ENCODE assay signal across 8 cellular contexts in the genomic region with DNA sequence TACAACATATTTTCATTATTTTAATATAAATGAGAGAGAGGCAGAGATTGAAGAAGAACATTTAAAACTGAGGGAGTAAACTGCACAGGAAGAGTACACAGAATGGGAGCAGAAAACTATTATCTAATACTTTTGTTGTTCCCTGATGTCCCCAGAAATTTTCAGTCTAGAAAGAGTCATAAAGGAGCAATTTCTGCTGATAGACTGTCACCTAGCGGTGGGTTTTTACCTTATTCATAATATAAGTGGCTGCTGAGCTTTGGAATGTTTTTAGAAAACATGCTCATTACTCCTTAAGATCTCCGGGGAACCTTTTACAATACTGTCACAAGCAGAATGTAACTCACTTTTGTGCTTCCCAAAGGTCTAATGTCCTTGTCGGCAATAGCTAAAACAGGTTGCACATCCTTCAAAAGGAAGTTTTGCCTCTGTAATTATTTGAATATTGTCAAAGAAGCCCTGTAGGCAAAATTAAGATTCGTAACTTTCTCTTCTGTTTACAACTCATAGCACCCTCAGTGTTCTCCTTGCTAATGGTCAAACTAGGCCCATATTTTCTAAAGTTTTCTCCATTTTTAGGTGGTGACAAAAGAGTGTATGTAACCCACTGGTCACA. TPM values are rescaled to one million over a fixed set of nuclear protein-coding genes. Genes with fewer than 3 reads are reported as not detected.
DNase-seq lines count a peak whose midpoint lies in the region; TF ChIP-seq lines count a peak whose summit lies in the region.

No MANE protein-coding gene starts in this region.

- DNase-seq in activated CD4-positive, alpha-beta T cell treated with anti-CD3 and anti-CD28 coated beads for 4 hours, result peak; percentile 9 to 29
- DNase-seq in activated CD4-positive, alpha-beta T cell treated with anti-CD3 and anti-CD28 coated beads, Interleukin-2, amount 50 U/mL, for 1 hour, result no peak
- peak; percentile 35 for DNase-seq in SK-N-DZ (ENCODE audit: low spot score)
- DNase-seq in fibroblast of peridontal ligament (ENCODE audit: extremely low read depth), result peak; percentile 74
- DNase-seq in renal cortical epithelial cell (ENCODE audit: low read depth), result peak; percentile 57
- DNase-seq in T-helper 9 cell, result no peak
- no peak for DNase-seq in activated CD8-positive, alpha-beta memory T cell treated with anti-CD3 and anti-CD28 coated beads, Interleukin-2, amount 50 U/mL, for 48 hours

- no peak overlapping the region for H3K4me2 ChIP-seq in Loucy (ENCODE audit: low read depth, low read length, poor library complexity, severe bottlenecking)

- H4K20me1 ChIP-seq in Loucy (ENCODE audit: insufficient read depth, low read length, poor library complexity, severe bottlenecking), result no peaks in the 10 kb centered on the region

- no peaks in the 10 kb centered on the region for H3K36me3 ChIP-seq in Loucy (ENCODE audit: insufficient read depth, low read length)

- no peaks in the 10 kb centered on the region for H3F3A ChIP-seq in Loucy (ENCODE audit: low read depth)

- no peak overlapping the region for H3K9ac ChIP-seq in Loucy (ENCODE audit: low read depth, low read length, poor library complexity, severe bottlenecking)

- H3K9me3 ChIP-seq in Loucy (ENCODE audit: insufficient read depth, low read depth, low read length), result no peaks in the 10 kb centered on the region

- peak overlapping the region; percentile 75 for H2AFZ ChIP-seq in Loucy (ENCODE audit: low read length)

- H3K9me2 ChIP-seq in Loucy (replicated peaks; ENCODE audit: low read depth, low read length), result no peaks in the 10 kb centered on the region

- peak; percentile 91 for TF ChIP-seq CTCF in Loucy (conservative IDR thresholded peaks at IDR 0.05; ENCODE audit: low read length)

- H3K4me1 ChIP-seq in Loucy (ENCODE audit: insufficient read depth, low read length, poor library complexity, severe bottlenecking), result peaks cover 24% of the 10 kb centered on the region

- no peaks in the 10 kb centered on the region for H3K79me2 ChIP-seq in Loucy (ENCODE audit: insufficient read depth, low read length)

- H3K4me3 ChIP-seq in Loucy (ENCODE audit: low read length, poor library complexity, severe bottlenecking), result no peak overlapping the region

- no peaks in the 10 kb centered on the region for H3K27me3 ChIP-seq in Loucy (ENCODE audit: insufficient read depth, low read length, poor library complexity, severe bottlenecking)

RNA-seq across cellular contexts. Expression of gene NPL, which starts 4.9 kb away (rescaled TPM):
- polyA plus RNA-seq in SK-N-DZ (2014; cell fraction: cytosol; rRNA removed), result 1.1 and 1.6 TPM in 2 replicates
- polyA plus RNA-seq in SK-N-DZ (2014; cell fraction: nucleus; rRNA removed), result 2.9 and 4.4 TPM in 2 replicates
- 0.35 and 1.5 TPM in 2 replicates for total RNA-seq in renal cortical epithelial cell

RNA-seq across cellular contexts. Expression of gene DHX9, which starts 54.5 kb away (rescaled TPM):
- 187 and 220 TPM in 2 replicates for polyA plus RNA-seq in SK-N-DZ (2014; cell fraction: cytosol; rRNA removed)
- polyA plus RNA-seq in SK-N-DZ (2014; cell fraction: nucleus; rRNA removed), result 130 and 143 TPM in 2 replicates
- 156 and 195 TPM in 2 replicates for total RNA-seq in renal cortical epithelial cell

Comparison
In these comparisons a context has a peak if more than half of its experiments do, and no peak if none do; other contexts are left out.
1. DNase-seq: peak in activated CD4-positive, alpha-beta T cell treated with anti-CD3 and anti-CD28 coated beads for 4 hours (2 of 2), SK-N-DZ (single experiment), fibroblast of peridontal ligament (single experiment) and renal cortical epithelial cell (single experiment); none in activated CD4-positive, alpha-beta T cell treated with anti-CD3 and anti-CD28 coated beads, Interleukin-2, amount 50 U/mL, for 1 hour (single experiment), T-helper 9 cell (single experiment) and activated CD8-positive, alpha-beta memory T cell treated with anti-CD3 and anti-CD28 coated beads, Interleukin-2, amount 50 U/mL, for 48 hours (single experiment).